Comparison of ENCODE assay signal across 26 cellular contexts in the genomic region with DNA sequence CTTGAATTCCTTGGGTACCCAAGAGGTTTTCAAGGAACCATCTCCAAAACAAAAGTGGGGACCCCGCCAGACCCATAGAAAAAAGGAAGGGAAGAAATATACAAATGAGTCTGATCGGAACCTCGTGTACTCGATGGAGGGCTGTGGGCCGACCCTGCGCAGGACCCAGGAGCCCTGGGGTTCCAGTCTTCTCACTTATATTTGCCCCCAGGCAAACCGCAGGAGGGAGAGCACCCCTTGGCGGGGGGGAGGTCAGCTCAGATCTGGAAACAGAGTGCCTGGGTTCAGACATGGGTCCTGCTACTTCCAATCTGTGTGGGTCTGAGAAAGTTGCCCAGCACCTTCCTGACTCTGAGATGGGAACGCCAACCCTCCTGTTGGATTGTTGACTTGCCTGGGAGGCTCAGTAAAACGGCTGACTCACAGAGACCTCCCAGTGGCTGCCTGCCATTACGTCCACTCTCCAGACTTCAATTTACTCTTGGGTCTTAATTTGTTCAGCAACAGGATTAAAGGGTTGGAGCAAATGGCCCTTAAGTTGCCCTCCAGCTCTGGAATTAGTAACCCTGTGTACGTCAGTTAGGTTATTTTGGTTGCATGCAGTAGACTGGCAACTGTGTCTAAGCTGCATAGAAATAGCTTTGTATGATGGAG. TPM values are rescaled to one million over a fixed set of nuclear protein-coding genes. Genes with fewer than 3 reads are reported as not detected.
DNase-seq lines count a peak whose midpoint lies in the region; ATAC-seq and TF ChIP-seq lines count a peak whose summit lies in the region.
"Had no signal": no experiment of that assay in that cellular context is flagged by ENCODE, and none has a peak within 500 bp of the region (broad histone marks: within the 10 kb centered on the region; RNA-seq: fewer than 3 reads in every experiment).

No MANE protein-coding gene starts in this region.

- WGBS in sigmoid colon, 2 donors = 84 to 86% methylated on average over 12 of the region's 12 CpGs

- H3K4me1 ChIP-seq in RWPE2 (ENCODE audit: insufficient read depth, poor library complexity, severe bottlenecking) = no peaks in the 10 kb centered on the region
- H3K4me1 ChIP-seq in sigmoid colon = no peaks in the 10 kb centered on the region
- H3K4me1 ChIP-seq in lower lobe of right lung = no peaks in the 10 kb centered on the region

- no peak overlapping the region for H3K4me3 Mint-ChIP-seq in natural killer cell
- H3K4me3 Mint-ChIP-seq: CD4-positive, CD25-positive, alpha-beta regulatory T cell; H9 had no signal

- no peak for TF ChIP-seq POLR2A in sigmoid colon (IDR thresholded peaks at IDR 0.05)

- intact Hi-C loops in sigmoid colon (cut with DNase I) (no loop called here), lower lobe of right lung (cut with DNase I) (no loop called here), natural killer cell (cut with micrococcal nuclease) (no loop called here)

- H3K9me3 ChIP-seq in RWPE2 (ENCODE audit: severe bottlenecking) (peaks cover 3% of the 10 kb centered on the region), sigmoid colon (no peaks in the 10 kb centered on the region), lower lobe of right lung (no peaks in the 10 kb centered on the region)

- ATAC-seq in RWPE2 (ENCODE audit: low read depth) (no peak), lower lobe of right lung (no peak), natural killer cell (no peak)

- no peak for TF ChIP-seq EP300 in sigmoid colon (IDR thresholded peaks at IDR 0.05)

- no peaks in the 10 kb centered on the region for H3K27me3 ChIP-seq in RWPE2 (ENCODE audit: insufficient read depth, poor library complexity, severe bottlenecking)
- H3K27me3 ChIP-seq in sigmoid colon = no peaks in the 10 kb centered on the region
- H3K27me3 ChIP-seq in lower lobe of right lung (ENCODE audit: low read depth) = peaks cover 11% of the 10 kb centered on the region
- H3K27me3 ChIP-seq: BLaER1 had no signal

- no peaks in the 10 kb centered on the region for H3K36me3 Mint-ChIP-seq in natural killer cell
- H3K36me3 Mint-ChIP-seq: CD4-positive, CD25-positive, alpha-beta regulatory T cell had no signal

- peaks cover 0 to 3% of the 10 kb centered on the region in 2 donors for H3K9me3 Mint-ChIP-seq in natural killer cell

- H3K4me1 Mint-ChIP-seq in natural killer cell = no peaks in the 10 kb centered on the region

- H3K27ac ChIP-seq in RWPE2 (ENCODE audit: poor library complexity, severe bottlenecking) (no peak overlapping the region), sigmoid colon (no peak overlapping the region), lower lobe of right lung (no peak overlapping the region)
- H3K27ac ChIP-seq: BLaER1, GM23248, PC-9 had no signal

- H3K36me3 ChIP-seq in RWPE2 (ENCODE audit: low read depth) (no peaks in the 10 kb centered on the region), sigmoid colon (no peaks in the 10 kb centered on the region), lower lobe of right lung (no peaks in the 10 kb centered on the region)
- H3K36me3 ChIP-seq: BLaER1 had no signal

- peaks cover 36 to 51% of the 10 kb centered on the region in 2 donors for H3K27me3 Mint-ChIP-seq in natural killer cell (ENCODE audit: low read depth in 2 of 2)

- H3K27ac Mint-ChIP-seq in natural killer cell = no peak overlapping the region
- H3K27ac Mint-ChIP-seq: CD4-positive, CD25-positive, alpha-beta regulatory T cell had no signal

- DNase-seq in M059J (ENCODE audit: low read depth) = peak; percentile 54
- DNase-seq in RWPE2 (ENCODE audit: low spot score) = peak; percentile 24
- DNase-seq in islet precursor cell = peak; percentile 79
- peak; percentile 60 for DNase-seq in sigmoid colon
- no peak for DNase-seq in lower lobe of right lung
- DNase-seq in activated naive CD4-positive, alpha-beta T cell treated with Interleukin-2 at 50 U/mL for 16 hours = no peak
- DNase-seq in OCI-M2 (lab: John Stamatoyannopoulos, UW; ENCODE audit: unreplicated experiment) = no peak
- DNase-seq in natural killer cell = no peak
- DNase-seq: CD4-positive, CD25-positive, alpha-beta regulatory T cell; DMS153; DND-41; GM23248; H9; KBM-7; NCI-H1092; NCI-H1436; NCI-H187; NCI-H2081 treated with DMSO at 0.1 percent for 48 hours; NCI-H2171; NCI-H226; NCI-H510A treated with DMSO at 0.1 percent for 48 hours; NCI-H748 treated with DMSO at 0.1 percent for 48 hours; PC-9; RPMI8226; SHP77 had no signal

- H3K4me3 ChIP-seq in RWPE2 (ENCODE audit: severe bottlenecking) (no peak overlapping the region), sigmoid colon (no peak overlapping the region), lower lobe of right lung (no peak overlapping the region)
- H3K4me3 ChIP-seq: BLaER1, GM23248, PC-9 had no signal

- TF ChIP-seq CTCF in RWPE2 (IDR thresholded peaks at IDR 0.05; ENCODE audit: poor library complexity, severe bottlenecking) (no peak), sigmoid colon (IDR thresholded peaks at IDR 0.05) (no peak), lower lobe of right lung (IDR thresholded peaks at IDR 0.05) (no peak), natural killer cell (IDR thresholded peaks at IDR 0.05) (no peak)

RNA-seq across cellular contexts. Expression of a gene that starts 24.9 kb away (rescaled TPM):
- 3.0 and 5.5 TPM in 2 replicates for total RNA-seq in M059J (2014; rRNA removed; shearing (Covaris generic))
- total RNA-seq in sigmoid colon (under 1 TPM; 0.16 to 0.83 (median 0.38) TPM), lower lobe of right lung (5.1 TPM), natural killer cell (not detected)
- polyA plus RNA-seq in sigmoid colon = under 1 TPM in 2 of 3 donors, not detected in 1; under 0.01 to 0.23 TPM
- total RNA-seq: CD4-positive, CD25-positive, alpha-beta regulatory T cell; GM23248 had no signal
- polyA plus RNA-seq: CD4-positive, CD25-positive, alpha-beta regulatory T cell; GM23248 had no signal

Comparison
In these comparisons a context has a peak if more than half of its experiments do, and no peak if none do; other contexts are left out.
1. DNase-seq: peak in M059J (single experiment), RWPE2 (single experiment), islet precursor cell (single experiment) and sigmoid colon (single experiment); none in lower lobe of right lung (single experiment), activated naive CD4-positive, alpha-beta T cell treated with Interleukin-2 at 50 U/mL for 16 hours (single experiment), OCI-M2 (single experiment) and natural killer cell (single experiment).